Comparison of ENCODE assay signal across 14 cellular contexts in genomic region chr1:156121441-156121840, GRCh38. TPM values are rescaled to one million over a fixed set of nuclear protein-coding genes. Genes with fewer than 3 reads are reported as not detected.
DNase-seq lines count a peak whose midpoint lies in the region; ATAC-seq, FAIRE-seq and TF ChIP-seq lines count a peak whose summit lies in the region.
"Had no signal": no experiment of that assay in that cellular context is flagged by ENCODE, and none has a peak within 500 bp of the region (broad histone marks: within the 10 kb centered on the region; RNA-seq: fewer than 3 reads in every experiment).

No MANE protein-coding gene starts in this region.

- TF ChIP-seq CTCF in A549 (IDR thresholded peaks at IDR 0.05) (no peak), PC-9 (conservative IDR thresholded peaks at IDR 0.05) (no peak), ovary (IDR thresholded peaks at IDR 0.05) (no peak)

- no peaks in the 10 kb centered on the region for H3K9me3 ChIP-seq in A549
- no peaks in the 10 kb centered on the region for H3K9me3 ChIP-seq in PC-9 (ENCODE audit: insufficient read depth, low read depth)
- no peaks in the 10 kb centered on the region for H3K9me3 ChIP-seq in ovary
- H3K9me3 ChIP-seq: BE2C had no signal

- TF ChIP-seq RAD21 in A549 (conservative IDR thresholded peaks at IDR 0.05 in 1 of 2, IDR thresholded peaks at IDR 0.05 in 1 of 2), result no peak

- POLR2A ChIA-PET in A549 (lab: Yijun Ruan, JAX) (interaction anchor here (0.5 to 1.7 kb wide), 2 partner anchors 9 to 15 kb away, joined by 3 to 7 read pairs; no protein-coding TSS in a partner anchor), PC-9 (lab: Charles Lee; ENCODE audit: unreplicated experiment) (no interaction called here)

- 62% methylated on average over 3 of the region's 4 CpGs for WGBS in A549 (ENCODE audit: missing lambda C conversion rate)
- 41 to 51% (median 49%) methylated on average over 4 of the region's 4 CpGs for WGBS in ovary, 3 donors

- H2AFZ ChIP-seq in PC-9, result no peak overlapping the region

- H3K36me3 ChIP-seq in PC-9 (ENCODE audit: low read depth) (peaks cover 16% of the 10 kb centered on the region; the same call in 1 of the 2 replicates), ovary (no peaks in the 10 kb centered on the region)

- TF ChIP-seq EP300 in A549 (IDR thresholded peaks at IDR 0.05), result no peak
- no peak for TF ChIP-seq EP300 in ovary (IDR thresholded peaks at IDR 0.05)

- no peak for FAIRE-seq in A549 (lab: Jason Lieb, UNC)

- DNase-seq in A549 (ENCODE audit: low read depth in 1 of 2, low spot score in 1 of 2) (no peak), PC-9 (no peak), epithelial cell of prostate (ENCODE audit: low read depth, low spot score) (no peak), ovary (no peak), SHP77 treated with DMSO at 0.1 percent for 48 hours (lab: John Stamatoyannopoulos, UW) (no peak)
- no peak for DNase-seq in stimulated activated CD4-positive, alpha-beta T cell treated with anti-CD3 and anti-CD28 coated beads, Interleukin-15, amount 100 ng/mL, for 24 hours
- DNase-seq: activated T-cell treated with anti-CD3 and anti-CD28 coated beads, Interleukin-2, amount 50 U/mL, for 48 hours; BE2C; effector memory CD8-positive, alpha-beta T cell; HCEC 1CT; NCI-H2227 treated with DMSO at 0.1 percent for 48 hours; stimulated activated CD4-positive, alpha-beta T cell treated with anti-CD3 and anti-CD28 coated beads, Interleukin-2, amount 100 ng/mL, for 24 hours had no signal

- H3K27me3 ChIP-seq in PC-9 (ENCODE audit: insufficient read depth, low read depth) (no peaks in the 10 kb centered on the region), ovary (no peaks in the 10 kb centered on the region)
- H3K27me3 ChIP-seq: BE2C had no signal

- peaks cover 95% of the 10 kb centered on the region for H3K4me1 ChIP-seq in A549
- peaks cover 97% of the 10 kb centered on the region for H3K4me1 ChIP-seq in PC-9 (replicated peaks; ENCODE audit: insufficient read depth)
- H3K4me1 ChIP-seq in ovary (ENCODE audit: insufficient read depth), result peaks cover 59% of the 10 kb centered on the region

- H3K27ac ChIP-seq in A549 (peak overlapping the region; percentile 95 to 98), PC-9 (peak overlapping the region; percentile 98), epithelial cell of prostate (peak overlapping the region; percentile 99), ovary (peak overlapping the region; percentile 95 to 99)

- H3K4me3 ChIP-seq in A549 (no peak overlapping the region), PC-9 (peak overlapping the region; percentile 56; the same call in 1 of the 2 replicates), ovary (peak overlapping the region; percentile 38)

- peaks cover 93% of the 10 kb centered on the region for H3F3A ChIP-seq in PC-9 (ENCODE audit: insufficient read depth, low read depth)

- H3K4me2 ChIP-seq in A549 (peak overlapping the region; percentile 91), PC-9 (peak overlapping the region; percentile 99)

- TF ChIP-seq POLR2A in A549 (IDR thresholded peaks at IDR 0.05; ENCODE audit: low read length), result no peak
- no peak for TF ChIP-seq POLR2A in ovary (IDR thresholded peaks at IDR 0.05)

- BruUV-seq in PC-9 (replicated peaks; lab: Mats Ljungman, UMichigan), result no TSS peak

- H3K9me2 ChIP-seq in PC-9 (ENCODE audit: insufficient read depth), result no peaks in the 10 kb centered on the region

- intact Hi-C loops in PC-9 (cut with micrococcal nuclease; ENCODE audit: unreplicated experiment), result loop anchor here (10.0 kb wide), 1 partner anchor 383 kb away; the partner anchor contains the start of gene MEF2D
- intact Hi-C loops in ovary (cut with DNase I), result no loop called here

- H4K20me1 ChIP-seq in PC-9 (ENCODE audit: insufficient read depth), result peaks cover 35% of the 10 kb centered on the region

- peaks cover 85% of the 10 kb centered on the region for H3K79me2 ChIP-seq in PC-9 (ENCODE audit: low read depth)

- ATAC-seq in A549 (no peak), GM19035 (IDR thresholded peaks at IDR 0.05; ENCODE audit: unreplicated experiment) (no peak), GM21825 (IDR thresholded peaks at IDR 0.05; ENCODE audit: unreplicated experiment) (no peak)
- ATAC-seq: effector memory CD8-positive, alpha-beta T cell had no signal

- CTCF ChIA-PET in A549 (lab: Yijun Ruan, JAX), result interaction anchor here (14.1 to 54.8 kb wide), 3 partner anchors 4 to 26 kb away, joined by 313 to 2239 read pairs (median 313); partner anchors contain the start of genes LMNA and MEX3A
- CTCF ChIA-PET in PC-9 (lab: Charles Lee), result interaction anchor here (1.5 kb wide), 1 partner anchor 15 kb away, joined by 10 read pairs; no protein-coding TSS in a partner anchor

TF ChIP-seq in A549, 52 proteins besides CTCF, POLR2A, EP300 and RAD21:
- no peak for TF ChIP-seq CBX8 (IDR thresholded peaks at IDR 0.05)
- TF ChIP-seq E2F6 (IDR thresholded peaks at IDR 0.05; ENCODE audit: borderline replicate concordance, low read depth), result no peak
- TF ChIP-seq RARB (CRISPR knock-in tag; IDR thresholded peaks at IDR 0.05), result no peak
- no peak for TF ChIP-seq MAFK (IDR thresholded peaks at IDR 0.05; ENCODE audit: partially characterized antibody)
- no peak for TF ChIP-seq FOSB (CRISPR knock-in tag; IDR thresholded peaks at IDR 0.05)
- TF ChIP-seq EHF (CRISPR knock-in tag; IDR thresholded peaks at IDR 0.05), result no peak
- TF ChIP-seq USF2 (IDR thresholded peaks at IDR 0.05), result no peak
- no peak for TF ChIP-seq ZSCAN20 (CRISPR knock-in tag; IDR thresholded peaks at IDR 0.05)
- TF ChIP-seq RNF2 (IDR thresholded peaks at IDR 0.05; ENCODE audit: borderline replicate concordance, low read depth), result no peak

RNA-seq across cellular contexts. Expression of gene LMNA, which starts 6.9 kb away (rescaled TPM):
- polyA plus RNA-seq in A549 (2011; rRNA removed), result 155 and 214 TPM in 2 replicates
- 353 and 498 TPM in 2 replicates for polyA plus RNA-seq in A549 (2012; cell fraction: cytosol; rRNA removed)
- 1,197 and 1,289 TPM in 2 replicates for polyA plus RNA-seq in A549 (2012; cell fraction: nucleus; rRNA removed)
- polyA plus RNA-seq in A549 (2017; fragmentation: RNase III; extraction: RNeasy Plus Mini Kit Qiagen cat#74134 plus additional on column Dnase treatment), result 286 to 310 TPM (median 288 TPM) in 3 replicates
- 151 and 242 TPM in 2 replicates for polyA minus RNA-seq in A549 (2011; rRNA and poly(A)+ RNA removed)
- 569 and 580 TPM in 2 replicates for total RNA-seq in PC-9 (2021)
- total RNA-seq in ovary, result 100 to 1,000 TPM; 197 to 609 (median 377) TPM
- polyA plus RNA-seq in ovary, result 100 to 1,000 TPM in 1 of 2 donors, 10 to 100 TPM in 1; 50.1 to 157 TPM

RNA-seq across cellular contexts. Expression of gene SEMA4A, which starts 31.9 kb away (rescaled TPM):
- polyA plus RNA-seq in A549 (2011; rRNA removed) (0.27 and 0.37 TPM in 2 replicates), A549 (2017; fragmentation: RNase III; extraction: RNeasy Plus Mini Kit Qiagen cat#74134 plus additional on column Dnase treatment) (0.04 to 0.09 TPM (median 0.07 TPM) in 3 replicates), ovary (1 to 10 TPM; 2.1 to 2.8 TPM)
- polyA plus RNA-seq in A549 (2012; cell fraction: cytosol; rRNA removed), result 0.06 and 0.07 TPM in 2 replicates
- 0.49 and 0.66 TPM in 2 replicates for polyA plus RNA-seq in A549 (2012; cell fraction: nucleus; rRNA removed)
- polyA minus RNA-seq in A549 (2011; rRNA and poly(A)+ RNA removed), result 0.58 and 0.78 TPM in 2 replicates
- total RNA-seq in PC-9 (2021) (16.2 and 19.1 TPM in 2 replicates), ovary (1 to 10 TPM; 2.7 to 9.0 (median 5.5) TPM)

RNA-seq across cellular contexts. Expression of gene MEX3A, which starts 39.2 kb away (rescaled TPM):
- 1.8 and 2.4 TPM in 2 replicates for polyA plus RNA-seq in A549 (2011; rRNA removed)
- 3.2 and 3.9 TPM in 2 replicates for polyA plus RNA-seq in A549 (2012; cell fraction: cytosol; rRNA removed)
- polyA plus RNA-seq in A549 (2012; cell fraction: nucleus; rRNA removed), result 2.2 and 3.9 TPM in 2 replicates
- 3.3 to 4.9 TPM (median 4.4 TPM) in 3 replicates for polyA plus RNA-seq in A549 (2017; fragmentation: RNase III; extraction: RNeasy Plus Mini Kit Qiagen cat#74134 plus additional on column Dnase treatment)
- polyA minus RNA-seq in A549 (2011; rRNA and poly(A)+ RNA removed), result 2.4 and 2.8 TPM in 2 replicates
- 6.6 and 7.2 TPM in 2 replicates for total RNA-seq in PC-9 (2021)
- 10 to 100 TPM in 4 of 7 donors, 1 to 10 TPM in 3; 3.5 to 12.4 (median 10.2) TPM for total RNA-seq in ovary
- 1 to 10 TPM; 5.6 to 6.6 TPM for polyA plus RNA-seq in ovary
